Comparison of ENCODE assay signal across 21 cellular contexts in the genomic region with DNA sequence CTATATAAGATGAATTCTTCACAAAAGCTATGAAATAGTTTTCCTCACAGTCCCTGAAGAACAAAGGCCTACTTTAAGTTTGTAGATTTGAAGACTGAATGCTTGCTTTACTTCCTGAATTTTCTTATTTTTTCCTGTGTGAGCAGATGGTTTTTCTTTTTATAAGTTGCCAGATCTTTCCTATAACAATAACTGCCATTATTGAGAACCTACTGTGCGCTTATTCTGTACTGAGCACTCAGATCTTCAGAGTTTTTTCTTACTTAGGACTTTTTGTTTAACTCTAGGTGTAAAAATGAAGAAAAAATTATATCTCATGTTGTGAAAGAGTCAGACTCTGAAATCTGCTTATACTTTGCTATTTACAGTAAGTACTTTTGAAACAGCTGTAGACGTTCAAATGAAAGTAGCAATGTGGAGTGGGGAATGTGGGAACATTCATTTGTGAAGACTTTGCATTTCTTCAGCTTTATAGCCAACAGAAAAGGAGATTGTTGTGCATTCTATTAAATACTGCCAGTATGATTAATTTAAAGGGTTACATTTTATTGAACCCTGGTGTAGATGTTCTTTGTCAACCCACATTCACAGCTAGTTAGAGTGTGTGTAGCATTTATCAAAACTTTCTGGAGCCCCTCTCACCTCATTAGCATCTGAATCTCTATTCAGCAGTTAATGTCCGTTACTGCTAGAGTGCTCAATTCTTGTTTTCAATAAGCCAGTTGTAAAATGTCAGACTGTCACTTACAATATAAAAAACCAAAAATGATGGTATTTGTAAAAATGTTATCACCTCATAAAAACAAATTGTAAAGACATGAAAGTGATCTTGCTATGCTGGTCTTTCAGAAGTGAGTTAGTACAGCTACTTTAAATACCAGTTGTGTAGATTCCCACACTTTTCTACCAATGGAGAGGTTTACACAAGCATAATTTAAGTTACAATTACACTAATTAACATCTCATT. TPM values are rescaled to one million over a fixed set of nuclear protein-coding genes. Genes with fewer than 3 reads are reported as not detected.
DNase-seq lines count a peak whose midpoint lies in the region; ATAC-seq and TF ChIP-seq lines count a peak whose summit lies in the region.
"Had no signal": no experiment of that assay in that cellular context is flagged by ENCODE, and none has a peak within 500 bp of the region (broad histone marks: within the 10 kb centered on the region; RNA-seq: fewer than 3 reads in every experiment).

No MANE protein-coding gene starts in this region.

- intact Hi-C loops in A673 (cut with micrococcal nuclease; ENCODE audit: unreplicated experiment) = no loop called here
- intact Hi-C loops in activated CD4-positive, alpha-beta T cell treated with anti-CD3 and anti-CD28 coated beads, Interleukin-2, amount 10 ng/mL, durations not matched to agents 24 days and 14 days (cut with micrococcal nuclease) = no loop called here

- no peak overlapping the region for H3K4me3 ChIP-seq in A673 (ENCODE audit: low read depth, low read length, poor library complexity, severe bottlenecking)
- peak overlapping the region; percentile 50 for H3K4me3 ChIP-seq in SK-N-MC
- no peak overlapping the region for H3K4me3 ChIP-seq in gastroesophageal sphincter
- H3K4me3 ChIP-seq in rectal smooth muscle tissue (ENCODE audit: low read length) = no peak overlapping the region
- H3K4me3 ChIP-seq: A549, ovary, thoracic aorta had no signal

- H3K27me3 Mint-ChIP-seq in activated CD4-positive, alpha-beta T cell treated with anti-CD3 and anti-CD28 coated beads, Interleukin-2, amount 10 ng/mL, durations not matched to agents 24 days and 14 days = peaks cover 13% of the 10 kb centered on the region
- H3K27me3 Mint-ChIP-seq in progenitor cell of endocrine pancreas = peaks cover 43% of the 10 kb centered on the region
- H3K27me3 Mint-ChIP-seq: central memory CD8-positive, alpha-beta T cell; effector memory CD8-positive, alpha-beta T cell had no signal

- H3K4me3 Mint-ChIP-seq in activated CD4-positive, alpha-beta T cell treated with anti-CD3 and anti-CD28 coated beads, Interleukin-2, amount 10 ng/mL, durations not matched to agents 24 days and 14 days = no peak overlapping the region
- no peak overlapping the region for H3K4me3 Mint-ChIP-seq in progenitor cell of endocrine pancreas (ENCODE audit: low read depth)
- H3K4me3 Mint-ChIP-seq: CD14-positive monocyte; central memory CD8-positive, alpha-beta T cell; effector memory CD8-positive, alpha-beta T cell had no signal

- DNase-seq in A673 (ENCODE audit: low spot score) (no peak), SK-N-MC (ENCODE audit: low read depth, low spot score) (no peak), AG08396 (ENCODE audit: low spot score) (no peak), progenitor cell of endocrine pancreas (ENCODE audit: low spot score, unreplicated experiment) (no peak)
- no peak for DNase-seq in activated CD4-positive, alpha-beta T cell treated with anti-CD3 and anti-CD28 coated beads, Interleukin-2, amount 10 ng/mL, durations not matched to agents 24 days and 14 days
- DNase-seq: activated CD4-positive, alpha-beta T cell treated with anti-CD3 and anti-CD28 coated beads for 4 hours; activated effector memory CD4-positive, alpha-beta T cell treated with Interleukin-2 at 50 U/mL for 16 hours; DMS53; effector memory CD8-positive, alpha-beta T cell; left cardiac atrium; NCI-H1092; NCI-H2081; NCI-H446 treated with DMSO at 0.1 percent for 48 hours; ovary had no signal

- H3K36me3 Mint-ChIP-seq in activated CD4-positive, alpha-beta T cell treated with anti-CD3 and anti-CD28 coated beads, Interleukin-2, amount 10 ng/mL, durations not matched to agents 24 days and 14 days (ENCODE audit: low read depth) = no peaks in the 10 kb centered on the region
- no peaks in the 10 kb centered on the region for H3K36me3 Mint-ChIP-seq in progenitor cell of endocrine pancreas (ENCODE audit: insufficient read depth)

- TF ChIP-seq POLR2A in gastroesophageal sphincter (IDR thresholded peaks at IDR 0.05) = no peak

- H3K4me1 ChIP-seq in A673 (ENCODE audit: insufficient read depth, low read length, poor library complexity, severe bottlenecking) = peaks cover 68% of the 10 kb centered on the region
- peaks cover 9 to 58% (median 14%) of the 10 kb centered on the region in 3 donors for H3K4me1 ChIP-seq in gastroesophageal sphincter
- peaks cover 16% of the 10 kb centered on the region for H3K4me1 ChIP-seq in rectal smooth muscle tissue (ENCODE audit: control insufficient read depth, insufficient read depth, low read length)

- no TSS peak for BruUV-seq in A673 (replicated peaks; lab: Mats Ljungman, UMichigan)

- POLR2A ChIA-PET in A673 (lab: Charles Lee; ENCODE audit: low non-redundant PET) = no interaction called here

- H3K9ac ChIP-seq in SK-N-MC (ENCODE audit: insufficient read length) (peak overlapping the region; percentile 16), rectal smooth muscle tissue (ENCODE audit: low read length) (no peak overlapping the region)

- TF ChIP-seq EP300 in gastroesophageal sphincter (IDR thresholded peaks at IDR 0.05) = no peak

- H3K9me3 ChIP-seq in A673 (ENCODE audit: low read depth, low read length, poor library complexity, severe bottlenecking) (peaks cover 14% of the 10 kb centered on the region), SK-N-MC (ENCODE audit: low read depth, low read length) (no peaks in the 10 kb centered on the region; the same call in 1 of the 2 replicates), gastroesophageal sphincter (no peaks in the 10 kb centered on the region)
- H3K9me3 ChIP-seq: ovary, thoracic aorta had no signal

- no peaks in the 10 kb centered on the region for H3K4me1 Mint-ChIP-seq in activated CD4-positive, alpha-beta T cell treated with anti-CD3 and anti-CD28 coated beads, Interleukin-2, amount 10 ng/mL, durations not matched to agents 24 days and 14 days
- H3K4me1 Mint-ChIP-seq in progenitor cell of endocrine pancreas (ENCODE audit: low read depth) = peaks cover 9% of the 10 kb centered on the region
- H3K4me1 Mint-ChIP-seq: central memory CD8-positive, alpha-beta T cell had no signal

- no peaks in the 10 kb centered on the region for H3K9me3 Mint-ChIP-seq in activated CD4-positive, alpha-beta T cell treated with anti-CD3 and anti-CD28 coated beads, Interleukin-2, amount 10 ng/mL, durations not matched to agents 24 days and 14 days
- H3K9me3 Mint-ChIP-seq in progenitor cell of endocrine pancreas (ENCODE audit: low read depth) = peaks cover 3% of the 10 kb centered on the region
- H3K9me3 Mint-ChIP-seq: central memory CD8-positive, alpha-beta T cell; effector memory CD8-positive, alpha-beta T cell had no signal

- WGBS in gastroesophageal sphincter (ENCODE audit: low coverage in 1 of 2), 2 donors = 10 to 21% methylated on average over 3 of the region's 3 CpGs

- TF ChIP-seq CTCF in A673 (conservative IDR thresholded peaks at IDR 0.05; ENCODE audit: low read depth, low read length) (no peak), gastroesophageal sphincter (IDR thresholded peaks at IDR 0.05) (no peak), progenitor cell of endocrine pancreas (IDR thresholded peaks at IDR 0.05; ENCODE audit: unreplicated experiment) (no peak)

- ATAC-seq in gastroesophageal sphincter (peak; percentile 58), GM18868 (IDR thresholded peaks at IDR 0.05; ENCODE audit: unreplicated experiment) (no peak)
- ATAC-seq: A549; effector memory CD8-positive, alpha-beta T cell had no signal

- CTCF ChIA-PET in A673 (lab: Charles Lee) = interaction anchor here (1.1 kb wide), 1 partner anchor 62 kb away, joined by 3 read pairs; no protein-coding TSS in a partner anchor

- no peaks in the 10 kb centered on the region for H3K27me3 ChIP-seq in A673 (replicated peaks; ENCODE audit: insufficient read depth, low read depth, low read length, poor library complexity)
- H3K27me3 ChIP-seq in gastroesophageal sphincter = no peaks in the 10 kb centered on the region
- no peaks in the 10 kb centered on the region for H3K27me3 ChIP-seq in rectal smooth muscle tissue (ENCODE audit: control insufficient read depth, insufficient read depth, low read length)
- H3K27me3 ChIP-seq: ovary had no signal

- H3K27ac ChIP-seq in A673 (ENCODE audit: low read depth, low read length, poor library complexity, severe bottlenecking) (peak overlapping the region; percentile 77), SK-N-MC (peak overlapping the region; percentile 95), gastroesophageal sphincter (peak overlapping the region in 3 of 4 donors; percentile 13 to 55 (median 47)), rectal smooth muscle tissue (ENCODE audit: low read depth, low read length) (peak overlapping the region; percentile 9)
- H3K27ac ChIP-seq: A549, ovary had no signal

- H3K36me3 ChIP-seq in A673 (ENCODE audit: insufficient read depth, low read length, poor library complexity, severe bottlenecking) (peaks cover 16% of the 10 kb centered on the region), SK-N-MC (ENCODE audit: insufficient read depth, low read length) (peaks cover 13% of the 10 kb centered on the region; the same call in 1 of the 2 replicates), gastroesophageal sphincter (no peaks in the 10 kb centered on the region), rectal smooth muscle tissue (ENCODE audit: control insufficient read depth, insufficient read depth, low read length) (no peaks in the 10 kb centered on the region)
- H3K36me3 ChIP-seq: ovary, thoracic aorta had no signal

- no peak overlapping the region for H3K27ac Mint-ChIP-seq in activated CD4-positive, alpha-beta T cell treated with anti-CD3 and anti-CD28 coated beads, Interleukin-2, amount 10 ng/mL, durations not matched to agents 24 days and 14 days
- H3K27ac Mint-ChIP-seq in progenitor cell of endocrine pancreas = no peak overlapping the region
- H3K27ac Mint-ChIP-seq: effector memory CD8-positive, alpha-beta T cell had no signal

RNA-seq across cellular contexts. Expression of gene NFIA, which starts 29.0 kb away (rescaled TPM):
- 65.4 and 67.1 TPM in 2 replicates for total RNA-seq in A673 (2021)
- 100 to 1,000 TPM; 123 to 205 (median 149) TPM for total RNA-seq in gastroesophageal sphincter
- 0.26 and 0.63 TPM in 2 replicates for total RNA-seq in activated CD4-positive, alpha-beta T cell treated with anti-CD3 and anti-CD28 coated beads, Interleukin-2, amount 10 ng/mL, durations not matched to agents 24 days and 14 days
- total RNA-seq in progenitor cell of endocrine pancreas = 1.2 and 3.9 TPM in 2 replicates

Comparison
In these comparisons a context has a peak if more than half of its experiments do, and no peak if none do; other contexts are left out.
1. H3K27ac ChIP-seq: peak in every context shown above with its lines; median percentile 95 in SK-N-MC; 77 in A673; 47 in gastroesophageal sphincter; 9 in rectal smooth muscle tissue.
2. RNA of gene NFIA, which starts 29.0 kb away (total RNA-seq): 123 to 205 TPM in gastroesophageal sphincter and 65.4 to 67.1 TPM in A673; 1.2 to 3.9 TPM in progenitor cell of endocrine pancreas and 0.26 to 0.63 TPM in activated CD4-positive, alpha-beta T cell treated with anti-CD3 and anti-CD28 coated beads, Interleukin-2, amount 10 ng/mL, durations not matched to agents 24 days and 14 days; every median in the first group is over 10 times any median in the second.